In the genomic region with DNA sequence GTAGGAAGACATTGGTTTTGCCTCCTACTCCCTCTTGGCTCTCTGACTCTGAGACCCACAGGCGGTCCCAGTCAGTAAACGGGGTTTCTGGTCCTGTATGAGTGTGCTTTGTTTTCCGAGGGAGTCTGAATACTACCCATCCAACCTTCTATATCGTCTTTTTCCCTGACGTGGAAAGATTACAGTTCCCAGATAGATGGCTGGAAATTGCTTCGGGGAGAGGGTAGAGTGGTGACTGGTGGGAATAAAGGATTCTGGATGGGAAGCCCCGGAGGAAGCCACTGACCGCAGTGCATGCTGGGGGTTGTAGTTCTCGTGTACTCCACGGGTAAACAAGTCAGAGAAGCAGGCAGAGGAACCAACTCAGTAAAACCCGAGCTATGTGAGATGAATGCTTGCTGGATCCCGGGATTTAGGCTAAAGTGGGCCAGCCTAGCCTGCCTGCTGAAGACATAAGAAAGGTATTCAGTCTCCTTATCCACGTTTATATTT, we compare ENCODE assay signal across 8 cellular contexts.
DNase-seq lines count a peak whose midpoint lies in the region; ATAC-seq and TF ChIP-seq lines count a peak whose summit lies in the region.

No MANE protein-coding gene starts in this region.

- no peaks in the 10 kb centered on the region for H3K27me3 Mint-ChIP-seq in activated naive CD8-positive, alpha-beta T cell treated with anti-CD3 and anti-CD28 coated beads for 36 hours

- H3K4me1 Mint-ChIP-seq in activated naive CD8-positive, alpha-beta T cell treated with anti-CD3 and anti-CD28 coated beads for 36 hours: peaks cover 13% of the 10 kb centered on the region

- peak overlapping the region; percentile 79 for H3K4me3 Mint-ChIP-seq in activated naive CD8-positive, alpha-beta T cell treated with anti-CD3 and anti-CD28 coated beads for 36 hours

- H3K9me3 Mint-ChIP-seq in activated naive CD8-positive, alpha-beta T cell treated with anti-CD3 and anti-CD28 coated beads for 36 hours: no peaks in the 10 kb centered on the region

- H3K27ac ChIP-seq in SJSA1 (no peak overlapping the region), thoracic aorta (peak overlapping the region in 1 of 2 donors; percentile 4)

- ATAC-seq in GM19351 (IDR thresholded peaks at IDR 0.05; ENCODE audit: unreplicated experiment): peak; percentile 92
- peak; percentile 93 for ATAC-seq in omental fat pad (ENCODE audit: low FRiP score)
- ATAC-seq in thoracic aorta (ENCODE audit: insufficient number of reproducible peaks, low FRiP score, low read depth): peak; percentile 78

- peaks cover 17% of the 10 kb centered on the region for H3K4me1 ChIP-seq in BE2C
- peaks cover 4% of the 10 kb centered on the region; the same call in 1 of the 2 replicates for H3K4me1 ChIP-seq in SJSA1 (replicated peaks)
- H3K4me1 ChIP-seq in thoracic aorta (ENCODE audit: control insufficient read depth in 1 of 2, low read depth in 2 of 2): no peaks in the 10 kb centered on the region

- H3K36me3 Mint-ChIP-seq in activated naive CD8-positive, alpha-beta T cell treated with anti-CD3 and anti-CD28 coated beads for 36 hours: no peaks in the 10 kb centered on the region

- H3K27ac Mint-ChIP-seq in activated naive CD8-positive, alpha-beta T cell treated with anti-CD3 and anti-CD28 coated beads for 36 hours: peak overlapping the region; percentile 77

- H3K27me3 ChIP-seq in BE2C: no peaks in the 10 kb centered on the region
- H3K27me3 ChIP-seq in SJSA1 (replicated peaks): no peaks in the 10 kb centered on the region
- H3K27me3 ChIP-seq in thoracic aorta (replicated peaks; ENCODE audit: insufficient read depth): no peaks in the 10 kb centered on the region

- H3K4me3 ChIP-seq in BE2C (ENCODE audit: low read depth, low read length) (peak overlapping the region; percentile 46), SJSA1 (no peak overlapping the region), thoracic aorta (peak overlapping the region; percentile 66)

- H3K36me3 ChIP-seq in BE2C: no peaks in the 10 kb centered on the region
- H3K36me3 ChIP-seq in SJSA1: no peaks in the 10 kb centered on the region
- no peaks in the 10 kb centered on the region for H3K36me3 ChIP-seq in thoracic aorta

- peak; percentile 91 for DNase-seq in BE2C
- peak; percentile 86 for DNase-seq in HuH-7 (ENCODE audit: low spot score)
- peak; percentile 50 to 79 for DNase-seq in SJSA1 (ENCODE audit: low read depth in 1 of 2, low spot score in 2 of 2)
- DNase-seq in activated naive CD8-positive, alpha-beta T cell treated with anti-CD3 and anti-CD28 coated beads for 36 hours: peak; percentile 43
- DNase-seq in head of caudate nucleus: peak; percentile 85 to 97 (median 93)
- DNase-seq in omental fat pad (ENCODE audit: low spot score): peak; percentile 76
- DNase-seq in thoracic aorta (ENCODE audit: low spot score): peak; percentile 60

- TF ChIP-seq CTCF in BE2C (IDR thresholded peaks at IDR 0.05; ENCODE audit: low read depth, low read length): no peak
- TF ChIP-seq CTCF in omental fat pad (IDR thresholded peaks at IDR 0.05): no peak
- TF ChIP-seq CTCF in thoracic aorta (IDR thresholded peaks at IDR 0.05): no peak

- no peaks in the 10 kb centered on the region for H3K9me3 ChIP-seq in BE2C
- H3K9me3 ChIP-seq in SJSA1 (replicated peaks): no peaks in the 10 kb centered on the region
- H3K9me3 ChIP-seq in thoracic aorta: no peaks in the 10 kb centered on the region

- intact Hi-C loops in head of caudate nucleus (cut with DNase I): no loop called here

Comparison
In these comparisons a context has a peak if more than half of its experiments do, and no peak if none do; other contexts are left out.
1. DNase-seq: peak in every context shown above with its lines; median percentile 93 in head of caudate nucleus; 91 in BE2C; 86 in HuH-7; 76 in omental fat pad; 64 in SJSA1; 60 in thoracic aorta; 43 in activated naive CD8-positive, alpha-beta T cell treated with anti-CD3 and anti-CD28 coated beads for 36 hours.